16 cellular contexts compared by ENCODE assay signal in genomic region chr10:78963074-78964034, GRCh38.
A peak's percentile ranks its signal among the peaks of the same experiment; 100 is the strongest.
DNase-seq lines count a peak whose midpoint lies in the region; ATAC-seq, FAIRE-seq and TF ChIP-seq lines count a peak whose summit lies in the region.
"Had no signal": no experiment of that assay in that cellular context is flagged by ENCODE, and none has a peak within 500 bp of the region (broad histone marks: within the 10 kb centered on the region; RNA-seq: fewer than 3 reads in every experiment).

No MANE protein-coding gene starts in this region.

- H4K20me1 ChIP-seq in osteoblast (ENCODE audit: insufficient read depth, low read length): no peaks in the 10 kb centered on the region

- H3K36me3 ChIP-seq in breast epithelium (no peaks in the 10 kb centered on the region), endodermal cell (ENCODE audit: control insufficient read depth, insufficient read depth, low read length) (no peaks in the 10 kb centered on the region), right lobe of liver (no peaks in the 10 kb centered on the region), A673 (ENCODE audit: insufficient read depth, low read length, poor library complexity, severe bottlenecking) (no peaks in the 10 kb centered on the region), osteoblast (ENCODE audit: insufficient read depth, low read length) (no peaks in the 10 kb centered on the region)
- H3K36me3 ChIP-seq: SJSA1, tibial artery had no signal

- H3K27ac ChIP-seq in breast epithelium: peak overlapping the region; percentile 39 to 78
- peak overlapping the region; percentile 10 for H3K27ac ChIP-seq in endodermal cell (ENCODE audit: low read depth, low read length)
- no peak overlapping the region for H3K27ac ChIP-seq in right lobe of liver
- no peak overlapping the region for H3K27ac ChIP-seq in A673 (ENCODE audit: low read depth, low read length, poor library complexity, severe bottlenecking)
- no peak overlapping the region for H3K27ac ChIP-seq in osteoblast (ENCODE audit: low read depth, low read length)
- H3K27ac ChIP-seq: SJSA1, tibial artery had no signal

- H3K9me3 Mint-ChIP-seq in MCF 10A (ENCODE audit: unreplicated experiment) (no peaks in the 10 kb centered on the region), endodermal cell (no peaks in the 10 kb centered on the region)
- H3K9me3 Mint-ChIP-seq: activated naive CD4-positive, alpha-beta T cell treated with anti-CD3 and anti-CD28 coated beads, Interleukin-2, amount 10 ng/mL, durations not matched to agents 7 days and 5 days; CD4-positive, CD25-positive, alpha-beta regulatory T cell had no signal

- intact Hi-C loops in breast epithelium (cut with DNase I; ENCODE audit: low total_unique reads): no loop called here
- intact Hi-C loops in MCF 10A (cut with micrococcal nuclease): no loop called here
- intact Hi-C loops in right lobe of liver (cut with DNase I): no loop called here
- intact Hi-C loops in A673 (cut with micrococcal nuclease; ENCODE audit: unreplicated experiment): no loop called here

- ATAC-seq in right lobe of liver: peak in 3 of 4 donors; percentile 16 to 25 (median 18)

- peak; percentile 20 for FAIRE-seq in urothelium cell line (lab: Jason Lieb, UNC)
- FAIRE-seq: H54 had no signal

- TF ChIP-seq CTCF in breast epithelium (IDR thresholded peaks at IDR 0.05) (no peak), MCF 10A (IDR thresholded peaks at IDR 0.05; ENCODE audit: unreplicated experiment) (no peak), endodermal cell (conservative IDR thresholded peaks at IDR 0.05) (no peak), right lobe of liver (IDR thresholded peaks at IDR 0.05) (no peak), A673 (conservative IDR thresholded peaks at IDR 0.05; ENCODE audit: low read depth, low read length) (no peak), osteoblast (IDR thresholded peaks at IDR 0.05; ENCODE audit: extremely low read depth, low read depth, low read length) (no peak)

- H3K36me3 Mint-ChIP-seq in MCF 10A (ENCODE audit: insufficient read depth, unreplicated experiment) (peaks cover 6% of the 10 kb centered on the region), endodermal cell (ENCODE audit: low read depth) (no peaks in the 10 kb centered on the region)
- H3K36me3 Mint-ChIP-seq: activated naive CD4-positive, alpha-beta T cell treated with anti-CD3 and anti-CD28 coated beads, Interleukin-2, amount 10 ng/mL, durations not matched to agents 7 days and 5 days; CD4-positive, CD25-positive, alpha-beta regulatory T cell had no signal

- no peaks in the 10 kb centered on the region for H3K79me2 ChIP-seq in osteoblast (ENCODE audit: insufficient read depth, low read length)

- TF ChIP-seq POLR2A in breast epithelium (IDR thresholded peaks at IDR 0.05): no peak
- TF ChIP-seq POLR2A in right lobe of liver (IDR thresholded peaks at IDR 0.05): no peak

- no peaks in the 10 kb centered on the region for H3K9me3 ChIP-seq in breast epithelium
- H3K9me3 ChIP-seq in endodermal cell (ENCODE audit: control insufficient read depth, low read length): no peaks in the 10 kb centered on the region
- no peaks in the 10 kb centered on the region for H3K9me3 ChIP-seq in right lobe of liver
- H3K9me3 ChIP-seq in A673 (ENCODE audit: low read depth, low read length, poor library complexity, severe bottlenecking): no peaks in the 10 kb centered on the region
- H3K9me3 ChIP-seq in osteoblast (ENCODE audit: low read depth, low read length): no peaks in the 10 kb centered on the region
- H3K9me3 ChIP-seq: SJSA1, tibial artery had no signal

- CTCF ChIA-PET in MCF 10A (lab: Yijun Ruan, JAX) (interaction anchor here (0.9 to 2.0 kb wide), 4 partner anchors 9 to 233 kb away, joined by 3 to 4 read pairs (median 4); no protein-coding TSS in a partner anchor), A673 (lab: Charles Lee) (interaction anchor here (0.6 kb wide), 1 partner anchor 10 kb away, joined by 4 read pairs; no protein-coding TSS in a partner anchor)

- no peak overlapping the region for H3K9ac ChIP-seq in endodermal cell (ENCODE audit: extremely low read depth, low read length, poor library complexity, severe bottlenecking)

- no TSS peak for BruUV-seq in MCF 10A (replicated peaks; lab: Mats Ljungman, UMichigan)
- BruUV-seq in A673 (replicated peaks; lab: Mats Ljungman, UMichigan): no TSS peak

- no peak for DNase-seq in breast epithelium (ENCODE audit: low spot score in 2 of 2)
- no peak for DNase-seq in MCF 10A (ENCODE audit: unreplicated experiment)
- DNase-seq in endodermal cell: peak; percentile 67
- DNase-seq in right lobe of liver: no peak
- no peak for DNase-seq in urothelium cell line (ENCODE audit: low spot score)
- DNase-seq in mucosa of gallbladder (ENCODE audit: low spot score): no peak
- DNase-seq in A673 (ENCODE audit: low spot score): no peak
- DNase-seq in osteoblast (ENCODE audit: insufficient read length, low spot score, missing footprints): no peak
- DNase-seq: activated CD4-positive, alpha-beta T cell treated with anti-CD3 and anti-CD28 coated beads for 48 hours; activated naive CD4-positive, alpha-beta T cell treated with anti-CD3 and anti-CD28 coated beads, Interleukin-2, amount 10 ng/mL, durations not matched to agents 7 days and 5 days; CD4-positive, CD25-positive, alpha-beta regulatory T cell; stimulated activated CD4-positive, alpha-beta T cell treated with anti-CD3 and anti-CD28 coated beads, Interleukin-4, amount 100 ng/mL, for 4 hours; tibial artery had no signal

- no peak overlapping the region for H3K4me2 ChIP-seq in osteoblast (ENCODE audit: insufficient read depth, low read length)

- no peaks in the 10 kb centered on the region for H3K27me3 ChIP-seq in breast epithelium
- no peaks in the 10 kb centered on the region for H3K27me3 ChIP-seq in endodermal cell (ENCODE audit: control insufficient read depth, insufficient read depth, low read length, poor library complexity, severe bottlenecking)
- no peaks in the 10 kb centered on the region for H3K27me3 ChIP-seq in right lobe of liver
- no peaks in the 10 kb centered on the region for H3K27me3 ChIP-seq in A673 (replicated peaks; ENCODE audit: insufficient read depth, low read depth, low read length, poor library complexity)
- H3K27me3 ChIP-seq in osteoblast (ENCODE audit: insufficient read depth, low read length): no peaks in the 10 kb centered on the region
- H3K27me3 ChIP-seq: dorsolateral prefrontal cortex, SJSA1, tibial artery had no signal

- POLR2A ChIA-PET in MCF 10A (lab: Yijun Ruan, JAX): interaction anchor here (0.5 to 1.5 kb wide), 6 partner anchors 12 to 635 kb away, joined by 3 to 5 read pairs (median 3); no protein-coding TSS in a partner anchor
- POLR2A ChIA-PET in A673 (lab: Charles Lee; ENCODE audit: low non-redundant PET): interaction anchor here (0.7 kb wide), 1 partner anchor 185 kb away, joined by 4 read pairs; no protein-coding TSS in a partner anchor

- H3K4me1 Mint-ChIP-seq in MCF 10A (ENCODE audit: insufficient read depth, unreplicated experiment) (peaks cover 21% of the 10 kb centered on the region), endodermal cell (peaks cover 38% of the 10 kb centered on the region)
- H3K4me1 Mint-ChIP-seq: activated naive CD4-positive, alpha-beta T cell treated with anti-CD3 and anti-CD28 coated beads, Interleukin-2, amount 10 ng/mL, durations not matched to agents 7 days and 5 days; CD4-positive, CD25-positive, alpha-beta regulatory T cell had no signal

- no peaks in the 10 kb centered on the region for H3K27me3 Mint-ChIP-seq in MCF 10A (ENCODE audit: insufficient read depth, unreplicated experiment)
- no peaks in the 10 kb centered on the region for H3K27me3 Mint-ChIP-seq in endodermal cell (ENCODE audit: insufficient read depth)
- H3K27me3 Mint-ChIP-seq: CD4-positive, CD25-positive, alpha-beta regulatory T cell had no signal

- WGBS in endodermal cell (ENCODE audit: insufficient coverage in 1 of 2, insufficient read length in 1 of 2), 2 experiments: 88 to 95% methylated on average over 8 to 27 of the region's 27 CpGs
- WGBS in right lobe of liver (ENCODE audit: insufficient coverage, low coverage, low lambda C conversion rate, missing lambda C conversion rate): 84% methylated on average over 3 of the region's 27 CpGs

- no peak overlapping the region for H3K27ac Mint-ChIP-seq in MCF 10A (ENCODE audit: low read depth, unreplicated experiment)
- H3K27ac Mint-ChIP-seq in endodermal cell: no peak overlapping the region
- H3K27ac Mint-ChIP-seq: activated naive CD4-positive, alpha-beta T cell treated with anti-CD3 and anti-CD28 coated beads, Interleukin-2, amount 10 ng/mL, durations not matched to agents 7 days and 5 days; CD4-positive, CD25-positive, alpha-beta regulatory T cell had no signal

- no peak overlapping the region for H3K4me3 ChIP-seq in breast epithelium
- no peak overlapping the region for H3K4me3 ChIP-seq in endodermal cell (ENCODE audit: low read length)
- no peak overlapping the region for H3K4me3 ChIP-seq in right lobe of liver
- H3K4me3 ChIP-seq in A673 (ENCODE audit: low read depth, low read length, poor library complexity, severe bottlenecking): no peak overlapping the region
- no peak overlapping the region for H3K4me3 ChIP-seq in osteoblast (ENCODE audit: insufficient read depth, low read length)
- H3K4me3 ChIP-seq: dorsolateral prefrontal cortex, SJSA1, tibial artery had no signal

- H3K4me3 Mint-ChIP-seq in MCF 10A (ENCODE audit: unreplicated experiment) (no peak overlapping the region), endodermal cell (no peak overlapping the region)
- H3K4me3 Mint-ChIP-seq: activated naive CD4-positive, alpha-beta T cell treated with anti-CD3 and anti-CD28 coated beads, Interleukin-2, amount 10 ng/mL, durations not matched to agents 7 days and 5 days; CD4-positive, CD25-positive, alpha-beta regulatory T cell had no signal

- H3K4me1 ChIP-seq in breast epithelium: peaks cover 0 to 14% of the 10 kb centered on the region in 2 donors
- H3K4me1 ChIP-seq in endodermal cell (ENCODE audit: control insufficient read depth, insufficient read depth, low read length): peaks cover 14% of the 10 kb centered on the region
- H3K4me1 ChIP-seq in right lobe of liver: no peaks in the 10 kb centered on the region
- no peaks in the 10 kb centered on the region for H3K4me1 ChIP-seq in A673 (ENCODE audit: insufficient read depth, low read length, poor library complexity, severe bottlenecking)
- peaks cover 16% of the 10 kb centered on the region for H3K4me1 ChIP-seq in osteoblast (ENCODE audit: insufficient read depth, low read length)

- H2AFZ ChIP-seq in osteoblast (ENCODE audit: low read length): no peak overlapping the region

Comparison
In these comparisons a context has a peak if more than half of its experiments do, and no peak if none do; other contexts are left out.
1. H3K27ac ChIP-seq: peak in breast epithelium (2 of 2) and endodermal cell (single experiment); none in right lobe of liver (0 of 3), A673 (single experiment) and osteoblast (single experiment).